In the genomic region with DNA sequence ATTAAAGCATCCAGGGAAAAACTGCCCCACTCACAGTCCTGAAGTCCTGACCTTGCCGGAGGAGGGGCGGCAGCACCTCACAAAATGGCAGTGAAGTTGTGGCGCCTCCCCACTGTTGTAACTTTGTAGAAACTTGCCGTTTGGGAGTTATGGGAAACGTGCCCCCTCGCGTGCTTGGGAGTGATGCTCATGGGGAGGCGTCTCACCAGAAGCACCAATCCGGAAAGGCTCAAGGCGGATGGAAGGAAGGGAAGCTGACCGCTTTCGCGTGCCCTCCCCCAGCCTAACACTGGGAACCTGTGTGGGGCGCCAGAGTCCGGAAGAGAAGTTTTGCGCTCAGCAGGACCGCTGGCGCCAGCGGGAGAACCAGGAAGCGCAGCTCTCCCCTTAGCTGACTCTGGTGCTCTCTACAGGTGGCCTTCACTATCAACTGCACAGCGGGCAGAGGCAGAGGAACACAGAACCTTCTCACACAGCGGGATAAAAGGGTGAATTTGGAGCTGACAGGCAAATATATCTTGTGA, we compare ENCODE assay signal across 1 cellular context.
TF ChIP-seq lines count a peak whose summit lies in the region.

Gene CT45A10 (minus strand): TSS at position 151 of the 524 bp plus-strand sequence. CDS start 8,100 bp downstream, outside the sequence.
Gene SAGE1 (plus strand): TSS at position 423 of the 524 bp plus-strand sequence. CDS start 2,527 bp downstream, outside the sequence.

TF ChIP-seq in K562, 482 proteins besides CTCF, POLR2A, EP300 and RAD21 (continued from another document and continues in another):
- TF ChIP-seq, protein P1, sequence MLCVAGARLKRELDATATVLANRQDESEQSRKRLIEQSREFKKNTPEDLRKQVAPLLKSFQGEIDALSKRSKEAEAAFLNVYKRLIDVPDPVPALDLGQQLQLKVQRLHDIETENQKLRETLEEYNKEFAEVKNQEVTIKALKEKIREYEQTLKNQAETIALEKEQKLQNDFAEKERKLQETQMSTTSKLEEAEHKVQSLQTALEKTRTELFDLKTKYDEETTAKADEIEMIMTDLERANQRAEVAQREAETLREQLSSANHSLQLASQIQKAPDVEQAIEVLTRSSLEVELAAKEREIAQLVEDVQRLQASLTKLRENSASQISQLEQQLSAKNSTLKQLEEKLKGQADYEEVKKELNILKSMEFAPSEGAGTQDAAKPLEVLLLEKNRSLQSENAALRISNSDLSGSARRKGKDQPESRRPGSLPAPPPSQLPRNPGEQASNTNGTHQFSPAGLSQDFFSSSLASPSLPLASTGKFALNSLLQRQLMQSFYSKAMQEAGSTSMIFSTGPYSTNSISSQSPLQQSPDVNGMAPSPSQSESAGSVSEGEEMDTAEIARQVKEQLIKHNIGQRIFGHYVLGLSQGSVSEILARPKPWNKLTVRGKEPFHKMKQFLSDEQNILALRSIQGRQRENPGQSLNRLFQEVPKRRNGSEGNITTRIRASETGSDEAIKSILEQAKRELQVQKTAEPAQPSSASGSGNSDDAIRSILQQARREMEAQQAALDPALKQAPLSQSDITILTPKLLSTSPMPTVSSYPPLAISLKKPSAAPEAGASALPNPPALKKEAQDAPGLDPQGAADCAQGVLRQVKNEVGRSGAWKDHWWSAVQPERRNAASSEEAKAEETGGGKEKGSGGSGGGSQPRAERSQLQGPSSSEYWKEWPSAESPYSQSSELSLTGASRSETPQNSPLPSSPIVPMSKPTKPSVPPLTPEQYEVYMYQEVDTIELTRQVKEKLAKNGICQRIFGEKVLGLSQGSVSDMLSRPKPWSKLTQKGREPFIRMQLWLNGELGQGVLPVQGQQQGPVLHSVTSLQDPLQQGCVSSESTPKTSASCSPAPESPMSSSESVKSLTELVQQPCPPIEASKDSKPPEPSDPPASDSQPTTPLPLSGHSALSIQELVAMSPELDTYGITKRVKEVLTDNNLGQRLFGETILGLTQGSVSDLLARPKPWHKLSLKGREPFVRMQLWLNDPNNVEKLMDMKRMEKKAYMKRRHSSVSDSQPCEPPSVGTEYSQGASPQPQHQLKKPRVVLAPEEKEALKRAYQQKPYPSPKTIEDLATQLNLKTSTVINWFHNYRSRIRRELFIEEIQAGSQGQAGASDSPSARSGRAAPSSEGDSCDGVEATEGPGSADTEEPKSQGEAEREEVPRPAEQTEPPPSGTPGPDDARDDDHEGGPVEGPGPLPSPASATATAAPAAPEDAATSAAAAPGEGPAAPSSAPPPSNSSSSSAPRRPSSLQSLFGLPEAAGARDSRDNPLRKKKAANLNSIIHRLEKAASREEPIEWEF (CRISPR knock-in tag; IDR thresholded peaks at IDR 0.05): no peak
- TF ChIP-seq, protein P2, sequence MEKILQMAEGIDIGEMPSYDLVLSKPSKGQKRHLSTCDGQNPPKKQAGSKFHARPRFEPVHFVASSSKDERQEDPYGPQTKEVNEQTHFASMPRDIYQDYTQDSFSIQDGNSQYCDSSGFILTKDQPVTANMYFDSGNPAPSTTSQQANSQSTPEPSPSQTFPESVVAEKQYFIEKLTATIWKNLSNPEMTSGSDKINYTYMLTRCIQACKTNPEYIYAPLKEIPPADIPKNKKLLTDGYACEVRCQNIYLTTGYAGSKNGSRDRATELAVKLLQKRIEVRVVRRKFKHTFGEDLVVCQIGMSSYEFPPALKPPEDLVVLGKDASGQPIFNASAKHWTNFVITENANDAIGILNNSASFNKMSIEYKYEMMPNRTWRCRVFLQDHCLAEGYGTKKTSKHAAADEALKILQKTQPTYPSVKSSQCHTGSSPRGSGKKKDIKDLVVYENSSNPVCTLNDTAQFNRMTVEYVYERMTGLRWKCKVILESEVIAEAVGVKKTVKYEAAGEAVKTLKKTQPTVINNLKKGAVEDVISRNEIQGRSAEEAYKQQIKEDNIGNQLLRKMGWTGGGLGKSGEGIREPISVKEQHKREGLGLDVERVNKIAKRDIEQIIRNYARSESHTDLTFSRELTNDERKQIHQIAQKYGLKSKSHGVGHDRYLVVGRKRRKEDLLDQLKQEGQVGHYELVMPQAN (IDR thresholded peaks at IDR 0.05; ENCODE audit: borderline replicate concordance): no peak
- TF ChIP-seq ZNF717 (CRISPR knock-in tag; IDR thresholded peaks at IDR 0.05) (no peak), MED1 (CRISPR knock-in tag; IDR thresholded peaks at IDR 0.05; ENCODE audit: borderline replicate concordance) (no peak), HIVEP1 (CRISPR knock-in tag; IDR thresholded peaks at IDR 0.05) (no peak), TBL1XR1 (IDR thresholded peaks at IDR 0.05; ENCODE audit: low read length in 2 of 2) (0 out of 4 replicates have a peak, but pooled peaks of 1 of the 2 experiments have one; percentile 18), U2AF2 (optimal IDR thresholded peaks at IDR 0.05; ENCODE audit: low read depth, low read length) (no peak), ETV1 (tag; conservative IDR thresholded peaks at IDR 0.05; ENCODE audit: low read depth) (peak; percentile 95), ZNF592 (IDR thresholded peaks at IDR 0.05) (no peak), MYC (IDR thresholded peaks at IDR 0.05; ENCODE audit: low read depth, low read length) (peak; percentile 95), MYC (CRISPR knock-in tag; IDR thresholded peaks at IDR 0.05; ENCODE audit: borderline replicate concordance, low read depth) (no peak), FOXK1 (CRISPR knock-in tag; IDR thresholded peaks at IDR 0.05; ENCODE audit: borderline replicate concordance) (no peak), CREM (IDR thresholded peaks at IDR 0.05; ENCODE audit: low read depth) (peak; percentile 73), ETV5 (CRISPR knock-in tag; IDR thresholded peaks at IDR 0.05; ENCODE audit: low read depth) (peak; percentile 94), IFI16 (CRISPR knock-in tag; IDR thresholded peaks at IDR 0.05) (no peak), NFE2L1 (tag; IDR thresholded peaks at IDR 0.05; ENCODE audit: borderline replicate concordance, low read depth) (no peak), TCF7 (IDR thresholded peaks at IDR 0.05; ENCODE audit: borderline replicate concordance) (no peak), SMARCE1 (IDR thresholded peaks at IDR 0.05) (no peak), IRF9 (tag; IDR thresholded peaks at IDR 0.05) (no peak), GTF2F1 (IDR thresholded peaks at IDR 0.05; ENCODE audit: low read depth, low read length) (peak; percentile 27; the same call in 1 of the 2 replicates), TRIM28 (IDR thresholded peaks at IDR 0.05) (no peak), NR2C1 (IDR thresholded peaks at IDR 0.05) (0 out of 2 replicates have a peak, but pooled peaks have one; percentile 12), NR2C1 (tag; IDR thresholded peaks at IDR 0.05) (no peak), ZNF444 (CRISPR knock-in tag; IDR thresholded peaks at IDR 0.05) (no peak), ZNF121 (CRISPR knock-in tag; conservative IDR thresholded peaks at IDR 0.05) (no peak), TAF7 (tag; IDR thresholded peaks at IDR 0.05) (no peak), SMAD3 (CRISPR knock-in tag; conservative IDR thresholded peaks at IDR 0.05) (no peak), ID3 (CRISPR knock-in tag; IDR thresholded peaks at IDR 0.05) (no peak), ID3 (tag; IDR thresholded peaks at IDR 0.05) (no peak)
- TF ChIP-seq, protein P3, sequence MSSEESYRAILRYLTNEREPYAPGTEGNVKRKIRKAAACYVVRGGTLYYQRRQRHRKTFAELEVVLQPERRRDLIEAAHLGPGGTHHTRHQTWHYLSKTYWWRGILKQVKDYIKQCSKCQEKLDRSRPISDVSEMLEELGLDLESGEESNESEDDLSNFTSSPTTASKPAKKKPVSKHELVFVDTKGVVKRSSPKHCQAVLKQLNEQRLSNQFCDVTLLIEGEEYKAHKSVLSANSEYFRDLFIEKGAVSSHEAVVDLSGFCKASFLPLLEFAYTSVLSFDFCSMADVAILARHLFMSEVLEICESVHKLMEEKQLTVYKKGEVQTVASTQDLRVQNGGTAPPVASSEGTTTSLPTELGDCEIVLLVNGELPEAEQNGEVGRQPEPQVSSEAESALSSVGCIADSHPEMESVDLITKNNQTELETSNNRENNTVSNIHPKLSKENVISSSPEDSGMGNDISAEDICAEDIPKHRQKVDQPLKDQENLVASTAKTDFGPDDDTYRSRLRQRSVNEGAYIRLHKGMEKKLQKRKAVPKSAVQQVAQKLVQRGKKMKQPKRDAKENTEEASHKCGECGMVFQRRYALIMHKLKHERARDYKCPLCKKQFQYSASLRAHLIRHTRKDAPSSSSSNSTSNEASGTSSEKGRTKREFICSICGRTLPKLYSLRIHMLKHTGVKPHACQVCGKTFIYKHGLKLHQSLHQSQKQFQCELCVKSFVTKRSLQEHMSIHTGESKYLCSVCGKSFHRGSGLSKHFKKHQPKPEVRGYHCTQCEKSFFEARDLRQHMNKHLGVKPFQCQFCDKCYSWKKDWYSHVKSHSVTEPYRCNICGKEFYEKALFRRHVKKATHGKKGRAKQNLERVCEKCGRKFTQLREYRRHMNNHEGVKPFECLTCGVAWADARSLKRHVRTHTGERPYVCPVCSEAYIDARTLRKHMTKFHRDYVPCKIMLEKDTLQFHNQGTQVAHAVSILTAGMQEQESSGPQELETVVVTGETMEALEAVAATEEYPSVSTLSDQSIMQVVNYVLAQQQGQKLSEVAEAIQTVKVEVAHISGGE (CRISPR knock-in tag; IDR thresholded peaks at IDR 0.05): peak in 1 of 3 experiments; percentile 80; a peak in 2 of 6 replicates
- TF ChIP-seq, protein P4, sequence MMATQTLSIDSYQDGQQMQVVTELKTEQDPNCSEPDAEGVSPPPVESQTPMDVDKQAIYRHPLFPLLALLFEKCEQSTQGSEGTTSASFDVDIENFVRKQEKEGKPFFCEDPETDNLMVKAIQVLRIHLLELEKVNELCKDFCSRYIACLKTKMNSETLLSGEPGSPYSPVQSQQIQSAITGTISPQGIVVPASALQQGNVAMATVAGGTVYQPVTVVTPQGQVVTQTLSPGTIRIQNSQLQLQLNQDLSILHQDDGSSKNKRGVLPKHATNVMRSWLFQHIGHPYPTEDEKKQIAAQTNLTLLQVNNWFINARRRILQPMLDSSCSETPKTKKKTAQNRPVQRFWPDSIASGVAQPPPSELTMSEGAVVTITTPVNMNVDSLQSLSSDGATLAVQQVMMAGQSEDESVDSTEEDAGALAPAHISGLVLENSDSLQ (IDR thresholded peaks at IDR 0.05): peak; percentile 5; the same call in 1 of the 2 replicates
- TF ChIP-seq, protein P5, sequence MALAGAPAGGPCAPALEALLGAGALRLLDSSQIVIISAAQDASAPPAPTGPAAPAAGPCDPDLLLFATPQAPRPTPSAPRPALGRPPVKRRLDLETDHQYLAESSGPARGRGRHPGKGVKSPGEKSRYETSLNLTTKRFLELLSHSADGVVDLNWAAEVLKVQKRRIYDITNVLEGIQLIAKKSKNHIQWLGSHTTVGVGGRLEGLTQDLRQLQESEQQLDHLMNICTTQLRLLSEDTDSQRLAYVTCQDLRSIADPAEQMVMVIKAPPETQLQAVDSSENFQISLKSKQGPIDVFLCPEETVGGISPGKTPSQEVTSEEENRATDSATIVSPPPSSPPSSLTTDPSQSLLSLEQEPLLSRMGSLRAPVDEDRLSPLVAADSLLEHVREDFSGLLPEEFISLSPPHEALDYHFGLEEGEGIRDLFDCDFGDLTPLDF (CRISPR knock-in tag; IDR thresholded peaks at IDR 0.05): peak; percentile 38; the same call in 1 of the 2 replicates
- TF ChIP-seq, protein P6, sequence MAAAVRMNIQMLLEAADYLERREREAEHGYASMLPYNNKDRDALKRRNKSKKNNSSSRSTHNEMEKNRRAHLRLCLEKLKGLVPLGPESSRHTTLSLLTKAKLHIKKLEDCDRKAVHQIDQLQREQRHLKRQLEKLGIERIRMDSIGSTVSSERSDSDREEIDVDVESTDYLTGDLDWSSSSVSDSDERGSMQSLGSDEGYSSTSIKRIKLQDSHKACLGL (CRISPR knock-in tag; IDR thresholded peaks at IDR 0.05; ENCODE audit: borderline replicate concordance, poor library complexity, severe bottlenecking): no peak
